Comparison of ENCODE assay signal across 9 cellular contexts in genomic region chr2:230418341-230419016, GRCh38. TPM values are rescaled to one million over a fixed set of nuclear protein-coding genes. Genes with fewer than 3 reads are reported as not detected.
DNase-seq lines count a peak whose midpoint lies in the region; ATAC-seq lines count a peak whose summit lies in the region.
"Had no signal": no experiment of that assay in that cellular context is flagged by ENCODE, and none has a peak within 500 bp of the region (broad histone marks: within the 10 kb centered on the region; RNA-seq: fewer than 3 reads in every experiment).

No MANE protein-coding gene starts in this region.

- H3K27me3 ChIP-seq in duodenal mucosa (ENCODE audit: control insufficient read depth in 1 of 2, insufficient read depth in 2 of 2, low read length in 2 of 2): no peaks in the 10 kb centered on the region

- H3K36me3 ChIP-seq in duodenal mucosa (ENCODE audit: control insufficient read depth in 1 of 2, insufficient read depth in 2 of 2, low read length in 2 of 2): peaks cover 2 to 4% of the 10 kb centered on the region in 2 donors

- no peaks in the 10 kb centered on the region for H3K9me3 ChIP-seq in duodenal mucosa (ENCODE audit: control insufficient read depth in 1 of 2, low read length in 2 of 2)

- ATAC-seq in GM19023 (IDR thresholded peaks at IDR 0.05; ENCODE audit: unreplicated experiment) (no peak), HG02840 (IDR thresholded peaks at IDR 0.05; ENCODE audit: low FRiP score, unreplicated experiment) (no peak)

- peak overlapping the region in 1 of 2 donors; percentile 15 for H3K9ac ChIP-seq in duodenal mucosa (ENCODE audit: low read depth in 1 of 2, low read length in 2 of 2)

- H3K4me1 ChIP-seq in duodenal mucosa (ENCODE audit: control insufficient read depth in 1 of 2, insufficient read depth in 2 of 2, low read length in 2 of 2): peaks cover 19 to 25% of the 10 kb centered on the region in 2 donors

- DNase-seq in ELR (ENCODE audit: low read depth): peak; percentile 88
- peak; percentile 42 for DNase-seq in OCI-M1 (lab: John Stamatoyannopoulos, UW)
- peak; percentile 47 for DNase-seq in renal cortical epithelial cell (ENCODE audit: low read depth)
- DNase-seq in NCI-H526 treated with DMSO at 0.1 percent for 48 hours (lab: John Stamatoyannopoulos, UW): no peak
- no peak for DNase-seq in mesenteric fat pad (ENCODE audit: low spot score)
- DNase-seq: trophoblast cell had no signal

- no peak overlapping the region for H3K27ac ChIP-seq in duodenal mucosa (ENCODE audit: low read depth, low read length)

- H3K4me3 ChIP-seq in duodenal mucosa (ENCODE audit: low read depth in 1 of 2, low read length in 2 of 2): peak overlapping the region; percentile 85 to 95

RNA-seq across cellular contexts. Expression of gene SP100, which starts 2.5 kb away (rescaled TPM):
- 54.0 and 88.6 TPM in 2 replicates for total RNA-seq in renal cortical epithelial cell
- total RNA-seq in mesenteric fat pad: 121 TPM

Comparison
In these comparisons a context has a peak if more than half of its experiments do, and no peak if none do; other contexts are left out.
1. DNase-seq: peak in ELR (single experiment), OCI-M1 (single experiment) and renal cortical epithelial cell (single experiment); none in NCI-H526 treated with DMSO at 0.1 percent for 48 hours (single experiment) and mesenteric fat pad (single experiment).